In the genomic region with DNA sequence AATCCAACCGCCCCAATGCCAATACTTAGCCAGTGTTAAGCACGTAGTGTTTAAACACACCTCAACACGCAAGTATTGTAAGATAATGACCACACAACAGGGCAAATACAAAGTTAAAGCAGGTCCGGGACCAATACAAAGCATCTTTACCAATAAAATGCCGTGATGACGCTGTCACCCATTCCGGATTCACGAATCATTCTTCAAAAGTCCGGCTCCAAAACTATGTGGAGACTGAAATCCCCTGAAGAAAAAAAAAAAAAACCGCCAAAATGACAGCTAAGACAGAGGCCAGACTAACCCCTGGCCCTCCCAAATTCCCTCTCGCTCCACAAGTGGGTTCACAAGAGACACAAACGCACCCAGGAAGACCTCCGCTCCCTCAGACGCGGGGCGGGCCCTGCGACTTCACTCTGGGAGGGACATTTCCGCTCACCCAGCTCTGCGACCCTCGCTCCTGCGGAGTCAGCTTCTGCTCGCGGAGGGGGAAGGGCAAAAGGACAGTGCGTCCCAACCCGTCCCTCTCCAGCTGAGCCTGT, we compare ENCODE assay signal across 8 cellular contexts. TPM values are rescaled to one million over a fixed set of nuclear protein-coding genes. Genes with fewer than 3 reads are reported as not detected.
DNase-seq lines count a peak whose midpoint lies in the region; ATAC-seq and TF ChIP-seq lines count a peak whose summit lies in the region.

No MANE protein-coding gene starts in this region.

- peak overlapping the region; percentile 96 to 97 for H3K27ac ChIP-seq in SK-N-SH (ENCODE audit: low read depth in 2 of 2, low read length in 1 of 2)
- H3K27ac ChIP-seq in SK-N-MC: peak overlapping the region; percentile 99
- peak overlapping the region; percentile 99 for H3K27ac ChIP-seq in skeletal muscle tissue (ENCODE audit: low read depth, low read length)

- H3K36me3 ChIP-seq in SK-N-SH (replicated peaks in 1 of 2; ENCODE audit: control insufficient read depth in 1 of 2, insufficient read depth in 2 of 2, low read length in 1 of 2) (peaks cover 7 to 8% of the 10 kb centered on the region in 2 experiments), SK-N-MC (ENCODE audit: insufficient read depth, low read length) (peaks cover 31% of the 10 kb centered on the region), skeletal muscle tissue (ENCODE audit: control insufficient read depth in 3 of 3, insufficient read depth in 3 of 3, low read length in 3 of 3) (peaks cover 0 to 3% (median 0%) of the 10 kb centered on the region in 3 donors)

- H3F3A ChIP-seq in SK-N-SH (replicated peaks; ENCODE audit: insufficient read depth): peaks cover 16% of the 10 kb centered on the region

- TF ChIP-seq RAD21 in SK-N-SH (IDR thresholded peaks at IDR 0.05; ENCODE audit: low read length): no peak

- H3K27me3 ChIP-seq in SK-N-SH (ENCODE audit: insufficient read depth): no peaks in the 10 kb centered on the region
- H3K27me3 ChIP-seq in skeletal muscle tissue (ENCODE audit: control insufficient read depth in 3 of 3, insufficient read depth in 3 of 3, low read length in 3 of 3): no peaks in the 10 kb centered on the region

- H3K4me3 ChIP-seq in SK-N-SH (ENCODE audit: low read depth in 2 of 2, low read length in 1 of 2) (peak overlapping the region; percentile 76 to 93), SK-N-MC (peak overlapping the region; percentile 94), foreskin fibroblast (ENCODE audit: low read depth in 1 of 2, low read length in 2 of 2) (peak overlapping the region; percentile 83 to 99), skeletal muscle tissue (ENCODE audit: low read length in 3 of 3) (peak overlapping the region; percentile 92 to 100 (median 95))

- ATAC-seq in SK-N-SH treated with all-trans-retinoic acid at 6 μM for 48 hours (no peak), HG02763 (IDR thresholded peaks at IDR 0.05; ENCODE audit: unreplicated experiment) (peak; percentile 31)

- H3K9me3 ChIP-seq in SK-N-SH (no peaks in the 10 kb centered on the region), SK-N-MC (ENCODE audit: low read depth, low read length) (no peaks in the 10 kb centered on the region), skeletal muscle tissue (ENCODE audit: control insufficient read depth in 3 of 3, low read length in 3 of 3) (no peaks in the 10 kb centered on the region)

- H4K20me1 ChIP-seq in SK-N-SH (ENCODE audit: insufficient read depth): no peaks in the 10 kb centered on the region

- WGBS in SK-N-SH (ENCODE audit: low lambda C conversion rate): 0% methylated on average over 12 of the region's 25 CpGs

- CTCF ChIA-PET in SK-N-SH (lab: Yijun Ruan, JAX): interaction anchor here (0.6 to 1.9 kb wide), 9 partner anchors 14 to 404 kb away, joined by 3 to 9 read pairs (median 3); a partner anchor contains a TSS

- TF ChIP-seq EP300 in SK-N-SH (IDR thresholded peaks at IDR 0.05; ENCODE audit: borderline replicate concordance in 1 of 2, low read depth in 1 of 2, low read length in 1 of 2): no peak

- H3K79me2 ChIP-seq in SK-N-SH (ENCODE audit: insufficient read depth): peaks cover 74% of the 10 kb centered on the region

- H3K9me2 ChIP-seq in SK-N-SH: no peaks in the 10 kb centered on the region

- peak overlapping the region; percentile 90 for H3K4me2 ChIP-seq in SK-N-SH

- peak overlapping the region; percentile 91 for H2AFZ ChIP-seq in SK-N-SH (ENCODE audit: low read depth)

- H3K9ac ChIP-seq in SK-N-SH (peak overlapping the region; percentile 86), SK-N-MC (ENCODE audit: insufficient read length) (peak overlapping the region; percentile 97), skeletal muscle tissue (ENCODE audit: low read depth in 1 of 3, low read length in 3 of 3) (peak overlapping the region; percentile 94 to 98 (median 98))

- TF ChIP-seq CTCF in SK-N-SH (IDR thresholded peaks at IDR 0.05) (no peak), foreskin fibroblast (IDR thresholded peaks at IDR 0.05; ENCODE audit: low read depth, low read length) (no peak)

- no peak for DNase-seq in SK-N-SH
- no peak for DNase-seq in SK-N-MC (ENCODE audit: low read depth, low spot score)
- peak in 1 of 2 donors; percentile 11 for DNase-seq in foreskin fibroblast
- no peak for DNase-seq in HPDE6-E6E7 (ENCODE audit: extremely low spot score)
- DNase-seq in nucleus accumbens (lab: John Stamatoyannopoulos, UW): no peak

- POLR2A ChIA-PET in SK-N-SH (lab: Yijun Ruan, JAX): interaction anchor here (1.0 to 1.7 kb wide), 5 partner anchors 22 to 347 kb away, joined by 3 to 8 read pairs (median 4); a partner anchor contains a TSS

- H3K4me1 ChIP-seq in SK-N-SH (ENCODE audit: control insufficient read depth in 1 of 2, insufficient read depth in 2 of 2, low read depth in 1 of 2, low read length in 1 of 2) (peaks cover 10 to 13% of the 10 kb centered on the region in 2 experiments; a peak in 3 of 4 replicates), skeletal muscle tissue (ENCODE audit: control insufficient read depth in 3 of 3, insufficient read depth in 3 of 3, low read length in 3 of 3) (peaks cover 8 to 9% (median 8%) of the 10 kb centered on the region in 3 donors)

TF ChIP-seq in SK-N-SH, 30 proteins besides CTCF, POLR2A, EP300 and RAD21:
- TF ChIP-seq CHD2 (IDR thresholded peaks at IDR 0.05; ENCODE audit: low read length, partially characterized antibody): no peak
- 0 out of 2 replicates have a peak, but pooled peaks have one; percentile 4 for TF ChIP-seq TAF1 (IDR thresholded peaks at IDR 0.05; ENCODE audit: borderline replicate concordance, low read depth, low read length)
- no peak for TF ChIP-seq TEAD4 (IDR thresholded peaks at IDR 0.05; ENCODE audit: borderline replicate concordance, insufficient read depth)
- TF ChIP-seq, protein P1, sequence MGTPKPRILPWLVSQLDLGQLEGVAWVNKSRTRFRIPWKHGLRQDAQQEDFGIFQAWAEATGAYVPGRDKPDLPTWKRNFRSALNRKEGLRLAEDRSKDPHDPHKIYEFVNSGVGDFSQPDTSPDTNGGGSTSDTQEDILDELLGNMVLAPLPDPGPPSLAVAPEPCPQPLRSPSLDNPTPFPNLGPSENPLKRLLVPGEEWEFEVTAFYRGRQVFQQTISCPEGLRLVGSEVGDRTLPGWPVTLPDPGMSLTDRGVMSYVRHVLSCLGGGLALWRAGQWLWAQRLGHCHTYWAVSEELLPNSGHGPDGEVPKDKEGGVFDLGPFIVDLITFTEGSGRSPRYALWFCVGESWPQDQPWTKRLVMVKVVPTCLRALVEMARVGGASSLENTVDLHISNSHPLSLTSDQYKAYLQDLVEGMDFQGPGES (IDR thresholded peaks at IDR 0.05; ENCODE audit: low read depth, low read length): no peak

TF ChIP-seq in SK-N-SH treated with all-trans-retinoic acid at 6 μM for 48 hours, 23 proteins besides CTCF, POLR2A, EP300 and RAD21:
- TF ChIP-seq ZC3H10 (CRISPR knock-in tag; IDR thresholded peaks at IDR 0.05) (no peak), CSDC2 (CRISPR knock-in tag; IDR thresholded peaks at IDR 0.05) (no peak), TOX (CRISPR knock-in tag; IDR thresholded peaks at IDR 0.05; ENCODE audit: borderline replicate concordance) (no peak), ISL1 (CRISPR knock-in tag; IDR thresholded peaks at IDR 0.05) (no peak)

RNA-seq across cellular contexts. Expression of a gene that starts 0.6 kb away (rescaled TPM):
- polyA plus RNA-seq in SK-N-SH (2012; rRNA removed): 17.1 and 22.1 TPM in 2 replicates
- 20.1 and 22.9 TPM in 2 replicates for polyA plus RNA-seq in SK-N-SH (2012; cell fraction: cytosol; rRNA removed)
- 15.1 and 21.4 TPM in 2 replicates for polyA plus RNA-seq in SK-N-SH (2012; cell fraction: nucleus; rRNA removed)
- total RNA-seq in skeletal muscle tissue: 11.5 TPM

RNA-seq across cellular contexts. Expression of a gene that starts 0.8 kb away (rescaled TPM):
- 4.0 and 6.9 TPM in 2 replicates for polyA plus RNA-seq in SK-N-SH (2012; rRNA removed)
- polyA plus RNA-seq in SK-N-SH (2012; cell fraction: cytosol; rRNA removed): 5.7 and 6.5 TPM in 2 replicates
- 2.0 and 4.4 TPM in 2 replicates for polyA plus RNA-seq in SK-N-SH (2012; cell fraction: nucleus; rRNA removed)
- total RNA-seq in skeletal muscle tissue: 9.9 TPM

RNA-seq across cellular contexts. Expression of a gene that starts 43.9 kb away (rescaled TPM):
- polyA plus RNA-seq in SK-N-SH (2012; rRNA removed): 961 and 1,422 TPM in 2 replicates
- 1,326 and 1,438 TPM in 2 replicates for polyA plus RNA-seq in SK-N-SH (2012; cell fraction: cytosol; rRNA removed)
- polyA plus RNA-seq in SK-N-SH (2012; cell fraction: nucleus; rRNA removed): 871 and 1,534 TPM in 2 replicates
- 743 TPM for total RNA-seq in skeletal muscle tissue

RNA-seq across cellular contexts. Expression of a gene that starts 44.3 kb away (rescaled TPM):
- 0.89 and 1.2 TPM in 2 replicates for polyA plus RNA-seq in SK-N-SH (2012; rRNA removed)
- 0.73 and 0.75 TPM in 2 replicates for polyA plus RNA-seq in SK-N-SH (2012; cell fraction: cytosol; rRNA removed)
- polyA plus RNA-seq in SK-N-SH (2012; cell fraction: nucleus; rRNA removed): 1.6 and 3.4 TPM in 2 replicates
- 12.0 TPM for total RNA-seq in skeletal muscle tissue
